Comparison of ENCODE assay signal across 29 cellular contexts in genomic region chr2:53200072-53200471, GRCh38.
"Had no signal": no experiment of that assay in that cellular context is flagged by ENCODE, and none has a peak within 500 bp of the region (broad histone marks: within the 10 kb centered on the region; RNA-seq: fewer than 3 reads in every experiment).

No MANE protein-coding gene starts in this region.

- H3K4me3 ChIP-seq: stomach, suprapubic skin, testis, thoracic aorta, thyroid gland, tibial artery, tibial nerve, transverse colon, upper lobe of left lung, upper lobe of right lung, uterus, vagina had no signal

- H3K27ac ChIP-seq: stomach, suprapubic skin, testis, thoracic aorta, thyroid gland, tibial artery, tibial nerve, transverse colon, upper lobe of left lung, upper lobe of right lung, uterus, vagina had no signal

- H3K9me3 Mint-ChIP-seq: stimulated activated effector memory CD8-positive, alpha-beta T cell treated with anti-CD3 and anti-CD28 coated beads, Interleukin-12 subunit alpha, Interleukin-12 subunit beta, amount 100 ng/mL, for 72 hours; stimulated activated memory B cell treated with anti-CD40 and anti-IgM and Interleukin-4, amounts not matched to agents 10 μg/mL and 1 μg/mL and 100 μg/mL, for 72 hours; stimulated activated naive B cell treated with anti-CD40 and anti-IgM and Interleukin-4, amounts not matched to agents 10 μg/mL and 1 μg/mL and 100 μg/mL, for 72 hours; type B pancreatic cell had no signal

- H3K9me3 ChIP-seq: stomach, suprapubic skin, testis, thoracic aorta, thyroid gland, tibial artery, tibial nerve, upper lobe of left lung, upper lobe of right lung, uterus, vagina had no signal

- H3K27ac Mint-ChIP-seq: stimulated activated effector memory CD8-positive, alpha-beta T cell treated with anti-CD3 and anti-CD28 coated beads, Interleukin-12 subunit alpha, Interleukin-12 subunit beta, amount 100 ng/mL, for 72 hours; stimulated activated memory B cell treated with anti-CD40 and anti-IgM and Interleukin-4, amounts not matched to agents 10 μg/mL and 1 μg/mL and 100 μg/mL, for 72 hours; stimulated activated naive B cell treated with anti-CD40 and anti-IgM and Interleukin-4, amounts not matched to agents 10 μg/mL and 1 μg/mL and 100 μg/mL, for 72 hours; stimulated activated naive CD8-positive, alpha-beta T cell treated with anti-CD3 and anti-CD28 coated beads, Interleukin-15, Interleukin-2, amounts not matched to agents 100 ng/mL and 50 ng/mL, for 24 hours; type B pancreatic cell had no signal

- FAIRE-seq: urothelium cell line had no signal

- ATAC-seq: stimulated activated effector memory CD8-positive, alpha-beta T cell treated with anti-CD3 and anti-CD28 coated beads, Interleukin-12 subunit alpha, Interleukin-12 subunit beta, amount 100 ng/mL, for 72 hours; stimulated activated memory B cell treated with anti-CD40 and anti-IgM and Interleukin-4, amounts not matched to agents 10 μg/mL and 1 μg/mL and 100 μg/mL, for 72 hours; stimulated activated naive B cell treated with anti-CD40 and anti-IgM and Interleukin-4, amounts not matched to agents 10 μg/mL and 1 μg/mL and 100 μg/mL, for 72 hours; stimulated activated naive CD8-positive, alpha-beta T cell treated with anti-CD3 and anti-CD28 coated beads, Interleukin-15, amount 100 ng/mL, for 72 hours; stimulated activated naive CD8-positive, alpha-beta T cell treated with anti-CD3 and anti-CD28 coated beads, Interleukin-15, Interleukin-2, amounts not matched to agents 100 U/mL and 50 U/mL, for 24 hours; upper lobe of right lung had no signal

- H3K27me3 ChIP-seq: stomach, suprapubic skin, testis, thyroid gland, tibial artery, tibial nerve, transverse colon, upper lobe of left lung, upper lobe of right lung, uterus, vagina had no signal

- H3K36me3 ChIP-seq: stomach, suprapubic skin, thoracic aorta, thyroid gland, tibial artery, tibial nerve, transverse colon, upper lobe of left lung, upper lobe of right lung, uterus, vagina had no signal

- H3K27me3 Mint-ChIP-seq: stimulated activated memory B cell treated with anti-CD40 and anti-IgM and Interleukin-4, amounts not matched to agents 10 μg/mL and 1 μg/mL and 100 μg/mL, for 72 hours; stimulated activated naive B cell treated with anti-CD40 and anti-IgM and Interleukin-4, amounts not matched to agents 10 μg/mL and 1 μg/mL and 100 μg/mL, for 72 hours; stimulated activated naive CD8-positive, alpha-beta T cell treated with anti-CD3 and anti-CD28 coated beads, Interleukin-15, amount 100 ng/mL, for 72 hours; stimulated activated naive CD8-positive, alpha-beta T cell treated with anti-CD3 and anti-CD28 coated beads, Interleukin-15, Interleukin-2, amounts not matched to agents 100 ng/mL and 50 ng/mL, for 24 hours had no signal

- H3K4me1 Mint-ChIP-seq: stimulated activated effector memory CD8-positive, alpha-beta T cell treated with anti-CD3 and anti-CD28 coated beads, Interleukin-12 subunit alpha, Interleukin-12 subunit beta, amount 100 ng/mL, for 72 hours; stimulated activated memory B cell treated with anti-CD40 and anti-IgM and Interleukin-4, amounts not matched to agents 10 μg/mL and 1 μg/mL and 100 μg/mL, for 72 hours; stimulated activated naive B cell treated with anti-CD40 and anti-IgM and Interleukin-4, amounts not matched to agents 10 μg/mL and 1 μg/mL and 100 μg/mL, for 72 hours; stimulated activated naive CD8-positive, alpha-beta T cell treated with anti-CD3 and anti-CD28 coated beads, Interleukin-15, amount 100 ng/mL, for 72 hours had no signal

- H3K4me3 Mint-ChIP-seq: stimulated activated effector memory CD8-positive, alpha-beta T cell treated with anti-CD3 and anti-CD28 coated beads, Interleukin-12 subunit alpha, Interleukin-12 subunit beta, amount 100 ng/mL, for 72 hours; stimulated activated memory B cell treated with anti-CD40 and anti-IgM and Interleukin-4, amounts not matched to agents 10 μg/mL and 1 μg/mL and 100 μg/mL, for 72 hours; stimulated activated naive B cell treated with anti-CD40 and anti-IgM and Interleukin-4, amounts not matched to agents 10 μg/mL and 1 μg/mL and 100 μg/mL, for 72 hours; stimulated activated naive CD8-positive, alpha-beta T cell treated with anti-CD3 and anti-CD28 coated beads, Interleukin-15, amount 100 ng/mL, for 72 hours; stimulated activated naive CD8-positive, alpha-beta T cell treated with anti-CD3 and anti-CD28 coated beads, Interleukin-15, Interleukin-2, amounts not matched to agents 100 ng/mL and 50 ng/mL, for 24 hours; type B pancreatic cell had no signal

- H3K4me1 ChIP-seq: stomach, testis, thyroid gland, tibial artery, tibial nerve, transverse colon, upper lobe of left lung, upper lobe of right lung, uterus, vagina had no signal

- H3K36me3 Mint-ChIP-seq: stimulated activated effector memory CD8-positive, alpha-beta T cell treated with anti-CD3 and anti-CD28 coated beads, Interleukin-12 subunit alpha, Interleukin-12 subunit beta, amount 100 ng/mL, for 72 hours; stimulated activated memory B cell treated with anti-CD40 and anti-IgM and Interleukin-4, amounts not matched to agents 10 μg/mL and 1 μg/mL and 100 μg/mL, for 72 hours; stimulated activated naive B cell treated with anti-CD40 and anti-IgM and Interleukin-4, amounts not matched to agents 10 μg/mL and 1 μg/mL and 100 μg/mL, for 72 hours; type B pancreatic cell had no signal

- DNase-seq: stimulated activated CD4-positive, alpha-beta T cell treated with anti-CD3 and anti-CD28 coated beads, Interleukin-2, amount 100 ng/mL, for 48 hours; stimulated activated CD4-positive, alpha-beta T cell treated with anti-CD3 and anti-CD28 coated beads, Interleukin-4, amount 100 ng/mL, for 1 hour; stimulated activated CD4-positive, alpha-beta T cell treated with anti-CD3 and anti-CD28 coated beads, Interleukin-4, amount 100 ng/mL, for 24 hours; stimulated activated CD4-positive, alpha-beta T cell treated with anti-CD3 and anti-CD28 coated beads, Interleukin-4, amount 100 ng/mL, for 4 hours; stimulated activated CD8-positive, alpha-beta memory T cell treated with anti-CD3 and anti-CD28 coated beads, Interleukin-4, amount 100 ng/mL, for 48 hours; stimulated activated naive B cell treated with anti-CD40 and anti-IgM and Interleukin-4, amounts not matched to agents 10 μg/mL and 1 μg/mL and 100 μg/mL, for 72 hours; stimulated activated naive CD4-positive, alpha-beta T cell; stimulated activated naive CD4-positive, alpha-beta T cell treated with Interleukin-2 at 50 U/mL for 16 hours; stimulated activated naive CD8-positive, alpha-beta T cell treated with anti-CD3 and anti-CD28 coated beads, Interleukin-15, amount 100 ng/mL, for 72 hours; stimulated activated naive CD8-positive, alpha-beta T cell treated with anti-CD3 and anti-CD28 coated beads, Interleukin-15, Interleukin-2, amounts not matched to agents 100 U/mL and 50 U/mL, for 24 hours; stomach; substantia nigra; testis; thyroid gland; tibial artery; transverse colon; trophoblast cell; upper lobe of left lung; upper lobe of right lung; uterus had no signal
